Comparison of ENCODE assay signal across 21 cellular contexts in the genomic region with DNA sequence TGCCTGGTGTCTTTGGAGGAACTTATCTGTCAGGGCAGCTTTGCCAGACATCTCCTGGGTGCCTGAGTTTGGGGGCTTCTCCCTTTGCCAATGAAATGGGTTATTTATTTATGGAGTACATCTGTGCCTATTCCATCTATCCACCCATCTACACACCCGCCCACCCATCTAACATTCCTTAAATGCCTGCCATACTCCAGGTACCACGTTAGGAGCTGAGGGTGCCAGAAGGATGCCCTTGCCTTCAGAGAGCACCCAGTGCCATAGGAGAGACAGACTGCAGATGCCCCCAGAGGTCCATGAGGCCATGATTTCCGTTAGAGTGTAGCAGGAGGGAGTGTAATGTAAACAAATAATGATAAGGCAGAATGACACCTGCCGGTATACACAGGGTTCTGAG.
"Had no signal": no experiment of that assay in that cellular context is flagged by ENCODE, and none has a peak within 500 bp of the region (broad histone marks: within the 10 kb centered on the region; RNA-seq: fewer than 3 reads in every experiment).

No MANE protein-coding gene starts in this region.

- H3K9me3 Mint-ChIP-seq: activated B cell treated with CpG ODN at 0.5 μM for 24 hours; activated CD4-positive, alpha-beta memory T cell treated with anti-CD3 and anti-CD28 coated beads for 36 hours; activated T-cell treated with anti-CD3 and anti-CD28 coated beads, Interleukin-2, amount 50 U/mL, for 4 hours; stimulated activated memory B cell treated with anti-CD40 and anti-IgM and Interleukin-4, amounts not matched to agents 10 μg/mL and 1 μg/mL and 100 μg/mL, for 72 hours had no signal

- FAIRE-seq: frontal cortex had no signal

- H3K36me3 Mint-ChIP-seq: activated CD4-positive, alpha-beta memory T cell treated with anti-CD3 and anti-CD28 coated beads for 36 hours; stimulated activated memory B cell treated with anti-CD40 and anti-IgM and Interleukin-4, amounts not matched to agents 10 μg/mL and 1 μg/mL and 100 μg/mL, for 72 hours had no signal

- H3K9me3 ChIP-seq: testis, upper lobe of left lung had no signal

- H3K4me3 ChIP-seq: skin epidermis, testis, upper lobe of left lung had no signal

- H3K36me3 ChIP-seq: upper lobe of left lung had no signal

- H3K4me3 Mint-ChIP-seq: activated B cell treated with CpG ODN at 0.5 μM for 24 hours; activated CD4-positive, alpha-beta memory T cell treated with anti-CD3 and anti-CD28 coated beads for 36 hours; activated T-cell treated with anti-CD3 and anti-CD28 coated beads, Interleukin-2, amount 50 U/mL, for 4 hours; stimulated activated memory B cell treated with anti-CD40 and anti-IgM and Interleukin-4, amounts not matched to agents 10 μg/mL and 1 μg/mL and 100 μg/mL, for 72 hours had no signal

- H3K27me3 ChIP-seq: testis, upper lobe of left lung had no signal

- H3K27ac ChIP-seq: skin epidermis, testis, upper lobe of left lung had no signal

- ATAC-seq: activated T-cell treated with anti-CD3 and anti-CD28 coated beads, Interleukin-2, amount 50 U/mL, for 4 hours; right cardiac atrium; stimulated activated memory B cell treated with anti-CD40 and anti-IgM and Interleukin-4, amounts not matched to agents 10 μg/mL and 1 μg/mL and 100 μg/mL, for 72 hours had no signal

- DNase-seq: activated B cell treated with CpG ODN at 0.5 μM for 24 hours; activated CD4-positive, alpha-beta memory T cell treated with anti-CD3 and anti-CD28 coated beads for 36 hours; activated CD4-positive, alpha-beta T cell treated with anti-CD3 and anti-CD28 coated beads for 4 hours; activated effector memory CD4-positive, alpha-beta T cell treated with Interleukin-2 at 50 U/mL for 16 hours; activated naive CD4-positive, alpha-beta T cell treated with anti-CD3 and anti-CD28 coated beads, Interleukin-2, amount 50 U/mL, for 16 hours; activated T-cell treated with anti-CD3 and anti-CD28 coated beads, Interleukin-2, amount 50 U/mL, for 4 hours; aorta; cortex of kidney; effector CD4-positive, alpha-beta T cell; hypothalamus; midbrain; right cardiac atrium; stimulated activated CD4-positive, alpha-beta T cell treated with anti-CD3 and anti-CD28 coated beads, Interleukin-15, amount 100 ng/mL, for 24 hours; stimulated activated CD4-positive, alpha-beta T cell treated with anti-CD3 and anti-CD28 coated beads, Interleukin-4, amount 100 ng/mL, for 1 hour; T-helper 9 cell; testis; upper lobe of left lung had no signal

- H3K27ac Mint-ChIP-seq: activated B cell treated with CpG ODN at 0.5 μM for 24 hours; activated CD4-positive, alpha-beta memory T cell treated with anti-CD3 and anti-CD28 coated beads for 36 hours; progenitor cell of endocrine pancreas; stimulated activated memory B cell treated with anti-CD40 and anti-IgM and Interleukin-4, amounts not matched to agents 10 μg/mL and 1 μg/mL and 100 μg/mL, for 72 hours had no signal
